ENCODE assay signal across 37 cellular contexts in the genomic region with DNA sequence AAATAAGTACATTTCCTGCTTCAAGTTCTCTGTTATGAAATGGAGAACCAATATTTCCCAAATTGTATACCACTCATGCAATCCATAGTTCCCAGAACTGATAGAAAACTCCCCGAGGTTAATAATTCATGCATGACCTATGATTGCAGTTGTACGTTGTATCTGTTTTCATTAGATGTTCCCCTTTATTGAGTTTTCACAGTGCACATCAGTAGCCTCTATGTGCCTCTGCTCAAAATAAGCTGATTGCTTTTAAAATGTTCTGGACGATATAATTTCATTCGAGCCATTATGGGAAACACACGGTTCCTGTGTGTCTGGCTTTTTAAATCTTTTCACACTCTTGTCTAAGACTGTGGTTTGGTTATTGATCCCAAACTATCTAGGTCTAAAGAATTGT.
"Had no signal": no experiment of that assay in that cellular context is flagged by ENCODE, and none has a peak within 500 bp of the region (broad histone marks: within the 10 kb centered on the region; RNA-seq: fewer than 3 reads in every experiment).

No MANE protein-coding gene starts in this region.

- H3K4me1 ChIP-seq: ascending aorta, colonic mucosa had no signal

- H3K4me1 Mint-ChIP-seq: activated CD4-positive, alpha-beta T cell treated with anti-CD3 and anti-CD28 coated beads, Interleukin-2, amount 10 ng/mL, durations not matched to agents 24 days and 14 days; activated naive CD4-positive, alpha-beta T cell treated with anti-CD3 and anti-CD28 coated beads, Interleukin-2, amount 10 ng/mL, durations not matched to agents 7 days and 5 days; activated naive CD4-positive, alpha-beta T cell treated with anti-CD3 and anti-CD28 coated beads, Interleukin-2, amount 50 U/mL, for 24 hours; activated naive CD8-positive, alpha-beta T cell treated with anti-CD3 and anti-CD28 coated beads, Interleukin-2, amount 10 ng/mL, durations not matched to agents 7 days and 5 days; activated naive CD8-positive, alpha-beta T cell treated with anti-CD3 and anti-CD28 coated beads, Interleukin-2, amount 50 U/mL, for 24 hours; brain; central memory CD8-positive, alpha-beta T cell had no signal

- FAIRE-seq: bronchial epithelial cell, TTC549 had no signal

- H3K4me3 Mint-ChIP-seq: activated B cell treated with CpG ODN at 0.5 μM for 24 hours; activated CD4-positive, alpha-beta memory T cell treated with anti-CD3 and anti-CD28 coated beads for 36 hours; activated CD4-positive, alpha-beta T cell treated with anti-CD3 and anti-CD28 coated beads, Interleukin-2, amount 10 ng/mL, durations not matched to agents 24 days and 14 days; activated CD8-positive, alpha-beta memory T cell treated with anti-CD3 and anti-CD28 coated beads, Interleukin-2, amount 10 ng/mL, durations not matched to agents 7 days and 5 days; activated CD8-positive, alpha-beta T cell treated with anti-CD3 and anti-CD28 coated beads, Interleukin-2, amount 10 ng/mL, durations not matched to agents 7 days and 5 days; activated naive CD4-positive, alpha-beta T cell treated with anti-CD3 and anti-CD28 coated beads, Interleukin-2, amount 10 ng/mL, durations not matched to agents 7 days and 5 days; activated naive CD4-positive, alpha-beta T cell treated with anti-CD3 and anti-CD28 coated beads, Interleukin-2, amount 50 U/mL, for 24 hours; activated naive CD8-positive, alpha-beta T cell; activated naive CD8-positive, alpha-beta T cell treated with anti-CD3 and anti-CD28 coated beads, Interleukin-2, amount 10 ng/mL, durations not matched to agents 7 days and 5 days; activated naive CD8-positive, alpha-beta T cell treated with anti-CD3 and anti-CD28 coated beads, Interleukin-2, amount 50 U/mL, for 24 hours; activated T-cell treated with anti-CD3 and anti-CD28 coated beads, Interleukin-2, amount 50 U/mL, for 24 hours; brain; central memory CD8-positive, alpha-beta T cell; T-helper 2 cell treated with Interferon-gamma antibody and Interleukin-4, amounts not matched to agents 5 μg/mL and 100 μg/mL, for 36 hours had no signal

- H3K27ac ChIP-seq: ascending aorta, cardiac muscle cell, colonic mucosa, VCaP had no signal

- DNase-seq: activated B cell treated with CpG ODN at 0.5 μM for 24 hours; activated CD4-positive, alpha-beta memory T cell treated with anti-CD3 and anti-CD28 coated beads for 36 hours; activated CD4-positive, alpha-beta T cell treated with anti-CD3 and anti-CD28 coated beads for 4 hours; activated CD4-positive, alpha-beta T cell treated with anti-CD3 and anti-CD28 coated beads, Interleukin-2, amount 10 ng/mL, durations not matched to agents 24 days and 14 days; activated CD4-positive, alpha-beta T cell treated with anti-CD3 and anti-CD28 coated beads, Interleukin-2, amount 50 U/mL, for 1 hour; activated CD4-positive, alpha-beta T cell treated with anti-CD3 and anti-CD28 coated beads, Interleukin-2, amount 50 U/mL, for 4 hours; activated CD4-positive, CD25-positive, alpha-beta regulatory T cell treated with anti-CD3 and anti-CD28 coated beads, Interleukin-2, amount 50 U/mL, for 72 hours; activated CD8-positive, alpha-beta memory T cell treated with anti-CD3 and anti-CD28 coated beads for 24 hours; activated CD8-positive, alpha-beta memory T cell treated with anti-CD3 and anti-CD28 coated beads, Interleukin-2, amount 10 ng/mL, durations not matched to agents 7 days and 5 days; activated CD8-positive, alpha-beta memory T cell treated with anti-CD3 and anti-CD28 coated beads, Interleukin-2, amount 50 U/mL, for 48 hours; activated CD8-positive, alpha-beta T cell treated with anti-CD3 and anti-CD28 coated beads, Interleukin-2, amount 10 ng/mL, durations not matched to agents 7 days and 5 days; activated effector memory CD4-positive, alpha-beta T cell treated with Interleukin-2 at 50 U/mL for 16 hours; activated gamma-delta T cell; activated naive CD4-positive, alpha-beta T cell treated with anti-CD3 and anti-CD28 coated beads, Interleukin-2, amount 10 ng/mL, durations not matched to agents 7 days and 5 days; activated naive CD4-positive, alpha-beta T cell treated with Interleukin-2 at 50 U/mL for 16 hours; activated naive CD8-positive, alpha-beta T cell treated with anti-CD3 and anti-CD28 coated beads, Interleukin-2, amount 10 ng/mL, durations not matched to agents 7 days and 5 days; activated naive CD8-positive, alpha-beta T cell treated with anti-CD3 and anti-CD28 coated beads, Interleukin-2, amount 50 U/mL, for 24 hours; activated T-cell treated with anti-CD3 and anti-CD28 coated beads, Interleukin-2, amount 50 U/mL, for 24 hours; activated T-cell treated with anti-CD3 and anti-CD28 coated beads, Interleukin-2, amount 50 U/mL, for 48 hours; amygdala; anterior cingulate cortex; caudate nucleus; cerebellar nuclear complex; colonic mucosa; T-helper 2 cell; T-helper 9 cell had no signal

- H3K9me3 Mint-ChIP-seq: activated B cell treated with CpG ODN at 0.5 μM for 24 hours; activated CD4-positive, alpha-beta memory T cell treated with anti-CD3 and anti-CD28 coated beads for 36 hours; activated CD4-positive, alpha-beta T cell treated with anti-CD3 and anti-CD28 coated beads, Interleukin-2, amount 10 ng/mL, durations not matched to agents 24 days and 14 days; activated naive CD4-positive, alpha-beta T cell treated with anti-CD3 and anti-CD28 coated beads, Interleukin-2, amount 10 ng/mL, durations not matched to agents 7 days and 5 days; activated naive CD4-positive, alpha-beta T cell treated with anti-CD3 and anti-CD28 coated beads, Interleukin-2, amount 50 U/mL, for 24 hours; activated naive CD8-positive, alpha-beta T cell treated with anti-CD3 and anti-CD28 coated beads, Interleukin-2, amount 10 ng/mL, durations not matched to agents 7 days and 5 days; activated naive CD8-positive, alpha-beta T cell treated with anti-CD3 and anti-CD28 coated beads, Interleukin-2, amount 50 U/mL, for 24 hours; activated T-cell treated with anti-CD3 and anti-CD28 coated beads, Interleukin-2, amount 50 U/mL, for 24 hours; activated T-helper 2 cell treated with anti-CD3 and anti-CD28 coated beads, Interferon-gamma antibody, Interleukin-2, Interleukin-4, amounts not matched to agents 10 μg/mL and 5 μg/mL and 100 μg/mL, durations not matched to agents 14 hours and 24 hours and 36 hours; brain; central memory CD8-positive, alpha-beta T cell; T-helper 2 cell treated with Interferon-gamma antibody and Interleukin-4, amounts not matched to agents 5 μg/mL and 100 μg/mL, for 36 hours had no signal

- H3K36me3 Mint-ChIP-seq: activated CD4-positive, alpha-beta memory T cell treated with anti-CD3 and anti-CD28 coated beads for 36 hours; activated CD8-positive, alpha-beta memory T cell treated with anti-CD3 and anti-CD28 coated beads, Interleukin-2, amount 10 ng/mL, durations not matched to agents 7 days and 5 days; activated naive CD4-positive, alpha-beta T cell treated with anti-CD3 and anti-CD28 coated beads, Interleukin-2, amount 10 ng/mL, durations not matched to agents 7 days and 5 days; activated naive CD4-positive, alpha-beta T cell treated with anti-CD3 and anti-CD28 coated beads, Interleukin-2, amount 50 U/mL, for 24 hours; activated naive CD8-positive, alpha-beta T cell; activated naive CD8-positive, alpha-beta T cell treated with anti-CD3 and anti-CD28 coated beads, Interleukin-2, amount 10 ng/mL, durations not matched to agents 7 days and 5 days; brain had no signal

- H3K9me3 ChIP-seq: ascending aorta, colonic mucosa had no signal

- H3K4me3 ChIP-seq: ascending aorta, cardiac muscle cell, colonic mucosa had no signal

- H3K36me3 ChIP-seq: ascending aorta, cardiac muscle cell, colonic mucosa had no signal

- ATAC-seq: activated CD8-positive, alpha-beta memory T cell treated with anti-CD3 and anti-CD28 coated beads, Interleukin-2, amount 10 ng/mL, durations not matched to agents 7 days and 5 days; activated CD8-positive, alpha-beta T cell treated with anti-CD3 and anti-CD28 coated beads, Interleukin-2, amount 10 ng/mL, durations not matched to agents 7 days and 5 days; activated naive CD8-positive, alpha-beta T cell treated with anti-CD3 and anti-CD28 coated beads, Interleukin-2, amount 50 U/mL, for 24 hours had no signal

- H3K27ac Mint-ChIP-seq: activated B cell treated with CpG ODN at 0.5 μM for 24 hours; activated CD4-positive, alpha-beta memory T cell treated with anti-CD3 and anti-CD28 coated beads for 36 hours; activated CD4-positive, alpha-beta T cell treated with anti-CD3 and anti-CD28 coated beads, Interleukin-2, amount 10 ng/mL, durations not matched to agents 24 days and 14 days; activated CD8-positive, alpha-beta memory T cell treated with anti-CD3 and anti-CD28 coated beads, Interleukin-2, amount 10 ng/mL, durations not matched to agents 7 days and 5 days; activated CD8-positive, alpha-beta T cell treated with anti-CD3 and anti-CD28 coated beads, Interleukin-2, amount 10 ng/mL, durations not matched to agents 7 days and 5 days; activated naive CD4-positive, alpha-beta T cell treated with anti-CD3 and anti-CD28 coated beads, Interleukin-2, amount 10 ng/mL, durations not matched to agents 7 days and 5 days; activated naive CD4-positive, alpha-beta T cell treated with anti-CD3 and anti-CD28 coated beads, Interleukin-2, amount 50 U/mL, for 24 hours; activated naive CD8-positive, alpha-beta T cell; activated naive CD8-positive, alpha-beta T cell treated with anti-CD3 and anti-CD28 coated beads, Interleukin-2, amount 10 ng/mL, durations not matched to agents 7 days and 5 days; activated naive CD8-positive, alpha-beta T cell treated with anti-CD3 and anti-CD28 coated beads, Interleukin-2, amount 50 U/mL, for 24 hours; activated T-cell treated with anti-CD3 and anti-CD28 coated beads, Interleukin-2, amount 50 U/mL, for 24 hours; activated T-helper 2 cell treated with anti-CD3 and anti-CD28 coated beads, Interferon-gamma antibody, Interleukin-2, Interleukin-4, amounts not matched to agents 10 μg/mL and 5 μg/mL and 100 μg/mL, durations not matched to agents 14 hours and 24 hours and 36 hours; brain; T-helper 2 cell treated with Interferon-gamma antibody and Interleukin-4, amounts not matched to agents 5 μg/mL and 100 μg/mL, for 36 hours had no signal

- H3K27me3 ChIP-seq: ascending aorta, cardiac muscle cell, colonic mucosa had no signal

- H3K27me3 Mint-ChIP-seq: activated CD4-positive, alpha-beta memory T cell treated with anti-CD3 and anti-CD28 coated beads for 36 hours; activated naive CD8-positive, alpha-beta T cell treated with anti-CD3 and anti-CD28 coated beads, Interleukin-2, amount 50 U/mL, for 24 hours had no signal
